Comparison of ENCODE assay signal across 22 cellular contexts in genomic region chr2:224716201-224716600, GRCh38. TPM values are rescaled to one million over a fixed set of nuclear protein-coding genes. Genes with fewer than 3 reads are reported as not detected.
"Had no signal": no experiment of that assay in that cellular context is flagged by ENCODE, and none has a peak within 500 bp of the region (broad histone marks: within the 10 kb centered on the region; RNA-seq: fewer than 3 reads in every experiment).

CCDC195 (minus strand) TSS chr2:224716365; CDS start chr2:224716365, 0 bp downstream.

- H3K27ac Mint-ChIP-seq: naive thymus-derived CD8-positive, alpha-beta T cell; progenitor cell of endocrine pancreas had no signal

- H3K27me3 ChIP-seq: colonic mucosa, foreskin keratinocyte, pancreas had no signal

- ATAC-seq: foreskin keratinocyte; left colon; left ventricle myocardium superior; naive thymus-derived CD8-positive, alpha-beta T cell; pancreas; right cardiac atrium had no signal

- H3K36me3 ChIP-seq: colonic mucosa, pancreas had no signal

- H3K9me3 ChIP-seq: colonic mucosa, pancreas had no signal

- H3K4me1 ChIP-seq: colonic mucosa, foreskin keratinocyte, pancreas had no signal

- H3K4me1 Mint-ChIP-seq: naive thymus-derived CD8-positive, alpha-beta T cell; neural crest cell had no signal

- FAIRE-seq: endothelial cell of umbilical vein, pancreas, small intestine had no signal

- H3K27me3 Mint-ChIP-seq: progenitor cell of endocrine pancreas had no signal

- H3K4me3 Mint-ChIP-seq: naive thymus-derived CD8-positive, alpha-beta T cell; neural crest cell had no signal

- DNase-seq: colonic mucosa; dermis blood vessel endothelial cell; erythroblast; foreskin keratinocyte; head of caudate nucleus; hippocampal formation; left colon; left ventricle myocardium superior; mesendoderm; naive thymus-derived CD8-positive, alpha-beta T cell; pancreas; right cardiac atrium; small intestine; stimulated activated CD4-positive, alpha-beta T cell treated with anti-CD3 and anti-CD28 coated beads, Interleukin-2, amount 100 ng/mL, for 48 hours; stimulated activated naive CD4-positive, alpha-beta T cell treated with Interleukin-2 at 50 U/mL for 16 hours; trophoblast cell had no signal

- H3K4me3 ChIP-seq: colonic mucosa, lung, pancreas had no signal

- H3K27ac ChIP-seq: colonic mucosa, foreskin keratinocyte, pancreas had no signal

RNA-seq across cellular contexts. Expression of gene CCDC195, which starts in this region (rescaled TPM):
- total RNA-seq: colonic mucosa; dermis blood vessel endothelial cell; endothelial cell of umbilical vein; foreskin keratinocyte; kidney epithelial cell; left colon; left ventricle myocardium superior; lung; naive thymus-derived CD8-positive, alpha-beta T cell; neural crest cell; pancreas; progenitor cell of endocrine pancreas; right cardiac atrium; urinary bladder had no signal
- polyA plus RNA-seq: endothelial cell of umbilical vein; foreskin keratinocyte; lung; naive thymus-derived CD8-positive, alpha-beta T cell; pancreas; right cardiac atrium; small intestine; urinary bladder had no signal
